In genomic region chr22:36271231-36271630, GRCh38 we compare ENCODE assay signal across 1 cellular context. TPM values are rescaled to one million over a fixed set of nuclear protein-coding genes. Genes with fewer than 3 reads are reported as not detected.
"Had no signal": no experiment of that assay in that cellular context is flagged by ENCODE, and none has a peak within 500 bp of the region (broad histone marks: within the 10 kb centered on the region; RNA-seq: fewer than 3 reads in every experiment).

No MANE protein-coding gene starts in this region.

RNA-seq across cellular contexts. Expression of gene APOL1, which starts 18.3 kb away (rescaled TPM):
- total RNA-seq: PC-3 had no signal
